ENCODE assay signal across 8 cellular contexts in the genomic region with DNA sequence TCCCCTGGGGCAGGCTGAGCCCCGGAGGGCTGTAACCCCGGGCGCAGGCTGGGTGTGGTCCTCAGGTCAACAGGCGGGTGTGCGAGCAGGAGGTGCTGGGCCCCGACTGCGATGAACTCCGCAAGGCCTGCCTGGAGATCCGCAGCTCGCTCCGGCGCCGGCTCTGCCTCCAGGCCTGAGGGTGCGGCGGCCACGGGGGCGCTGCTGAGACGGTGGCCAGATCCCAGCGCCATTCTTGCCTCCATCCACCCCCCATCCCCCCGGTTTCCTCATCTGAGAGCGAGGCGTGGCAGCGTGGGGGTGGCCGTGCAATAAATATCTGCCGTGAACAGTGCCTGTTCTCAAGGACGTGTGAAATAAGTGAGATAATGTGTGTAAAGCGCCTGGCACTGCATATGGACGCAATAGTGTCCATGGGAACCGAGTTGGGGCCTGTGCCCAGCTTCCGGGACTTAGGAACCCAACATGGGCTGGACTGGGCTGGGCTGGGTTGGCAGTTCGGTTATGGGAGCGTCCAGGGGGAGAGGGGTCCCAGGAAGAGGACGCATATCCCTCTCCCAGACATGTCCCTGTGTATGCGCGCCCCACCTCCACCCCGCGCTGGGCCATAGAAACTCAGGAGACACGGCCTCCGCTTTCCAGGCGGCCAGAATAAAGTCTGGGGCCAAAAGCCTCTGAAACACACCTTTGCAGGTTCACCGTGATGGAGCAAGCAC. TPM values are rescaled to one million over a fixed set of nuclear protein-coding genes. Genes with fewer than 3 reads are reported as not detected.
DNase-seq lines count a peak whose midpoint lies in the region; ATAC-seq and TF ChIP-seq lines count a peak whose summit lies in the region.

No MANE protein-coding gene starts in this region.

- peak overlapping the region; percentile 57 for H3K18ac ChIP-seq in mesendoderm (ENCODE audit: low read length)

- no peaks in the 10 kb centered on the region for H3K79me1 ChIP-seq in mesendoderm (ENCODE audit: low read length)

- no peaks in the 10 kb centered on the region for H3K9me3 Mint-ChIP-seq in Caco-2 (ENCODE audit: unreplicated experiment)
- H3K9me3 Mint-ChIP-seq in activated CD4-positive, alpha-beta memory T cell treated with anti-CD3 and anti-CD28 coated beads for 36 hours: peaks cover 2% of the 10 kb centered on the region

- H2AK5ac ChIP-seq in mesendoderm (ENCODE audit: low read length): no peak overlapping the region

- DNase-seq in Caco-2: peak; percentile 76 to 82
- DNase-seq in NCI-H146 (lab: John Stamatoyannopoulos, UW): peak; percentile 73
- DNase-seq in activated CD4-positive, alpha-beta memory T cell treated with anti-CD3 and anti-CD28 coated beads for 36 hours: peak; percentile 75
- DNase-seq in epithelial cell of esophagus (ENCODE audit: low read depth): peak; percentile 70
- peak; percentile 81 for DNase-seq in mesendoderm

- H3K27me3 Mint-ChIP-seq in Caco-2 (ENCODE audit: insufficient read depth, unreplicated experiment): peaks cover 5% of the 10 kb centered on the region
- H3K27me3 Mint-ChIP-seq in activated CD4-positive, alpha-beta memory T cell treated with anti-CD3 and anti-CD28 coated beads for 36 hours: peaks cover 12% of the 10 kb centered on the region

- H3K4me2 ChIP-seq in mesendoderm (ENCODE audit: low read length): peak overlapping the region; percentile 71

- H3K27ac ChIP-seq in mesendoderm (ENCODE audit: low read depth, low read length) (peak overlapping the region; percentile 62), stomach smooth muscle (ENCODE audit: low read length) (peak overlapping the region; percentile 74)

- H3K9ac ChIP-seq in mesendoderm (ENCODE audit: low read length) (peak overlapping the region; percentile 97), stomach smooth muscle (ENCODE audit: low read length in 2 of 2) (peak overlapping the region; percentile 68 to 76)

- H3K9me3 ChIP-seq in Caco-2 (no peaks in the 10 kb centered on the region), stomach smooth muscle (ENCODE audit: control insufficient read depth in 2 of 2, low read length in 2 of 2) (peaks cover 2 to 3% of the 10 kb centered on the region in 2 donors)

- H3K36me3 ChIP-seq in Caco-2 (ENCODE audit: control insufficient read depth, insufficient read depth, low read length): no peaks in the 10 kb centered on the region
- H3K36me3 ChIP-seq in mesendoderm (ENCODE audit: control insufficient read depth, insufficient read depth, low read length): no peaks in the 10 kb centered on the region
- no peaks in the 10 kb centered on the region for H3K36me3 ChIP-seq in stomach smooth muscle (ENCODE audit: control insufficient read depth in 2 of 2, insufficient read depth in 2 of 2, low read length in 2 of 2)

- peaks cover 8% of the 10 kb centered on the region for H3K4me1 Mint-ChIP-seq in Caco-2 (ENCODE audit: low read depth, unreplicated experiment)
- H3K4me1 Mint-ChIP-seq in activated CD4-positive, alpha-beta memory T cell treated with anti-CD3 and anti-CD28 coated beads for 36 hours (ENCODE audit: low read depth): peaks cover 27% of the 10 kb centered on the region

- no peak overlapping the region for H4K5ac ChIP-seq in mesendoderm (ENCODE audit: low read length)

- H3K79me2 ChIP-seq in mesendoderm (ENCODE audit: control insufficient read depth, insufficient read depth, low read length): no peaks in the 10 kb centered on the region

- WGBS in mesendoderm (ENCODE audit: extremely low coverage, insufficient coverage, low lambda C conversion rate): no CpG with 5 or more reads among the region's 41 CpGs

- H2BK120ac ChIP-seq in mesendoderm (ENCODE audit: low read depth, low read length): no peak overlapping the region

- peaks cover 30% of the 10 kb centered on the region for H3K36me3 Mint-ChIP-seq in Caco-2 (ENCODE audit: insufficient read depth, unreplicated experiment)
- peaks cover 4% of the 10 kb centered on the region for H3K36me3 Mint-ChIP-seq in activated CD4-positive, alpha-beta memory T cell treated with anti-CD3 and anti-CD28 coated beads for 36 hours

- no peak overlapping the region for H2BK15ac ChIP-seq in mesendoderm (replicated peaks; ENCODE audit: low read depth)

- H3K4ac ChIP-seq in mesendoderm (ENCODE audit: low read depth, low read length): peak overlapping the region; percentile 86

- H3K4me3 ChIP-seq in Caco-2 (ENCODE audit: low read depth, low read length): peak overlapping the region; percentile 64
- H3K4me3 ChIP-seq in epithelial cell of esophagus (ENCODE audit: low read length): peak overlapping the region; percentile 83
- peak overlapping the region; percentile 87 for H3K4me3 ChIP-seq in mesendoderm (ENCODE audit: low read length)
- peak overlapping the region; percentile 80 to 86 for H3K4me3 ChIP-seq in stomach smooth muscle (ENCODE audit: low read length in 2 of 2)

- peak overlapping the region; percentile 77 for H2BK5ac ChIP-seq in mesendoderm (ENCODE audit: low read length)

- TF ChIP-seq CTCF in Caco-2 (IDR thresholded peaks at IDR 0.05; ENCODE audit: insufficient read depth in 1 of 2, low read depth in 1 of 2, low read length in 1 of 2, severe bottlenecking in 1 of 2, unreplicated experiment in 1 of 2) (peak; percentile 18 to 64), epithelial cell of esophagus (IDR thresholded peaks at IDR 0.05; ENCODE audit: insufficient read depth, low read depth, low read length, missing control alignments) (peak; percentile 45)

- CTCF ChIA-PET in Caco-2 (lab: Charles Lee): interaction anchor here (0.6 to 2.7 kb wide), 12 partner anchors 9 to 118 kb away, joined by 3 to 22 read pairs (median 7); a partner anchor contains a TSS
- CTCF ChIA-PET in activated CD4-positive, alpha-beta memory T cell treated with anti-CD3 and anti-CD28 coated beads for 36 hours (lab: Charles Lee): interaction anchor here (0.8 to 6.1 kb wide), 21 partner anchors 10 to 351 kb away, joined by 3 to 80 read pairs (median 7); a partner anchor contains a TSS

- no peak overlapping the region for H4K8ac ChIP-seq in mesendoderm (ENCODE audit: low read depth, low read length)

- peak overlapping the region; percentile 93 for H3K27ac Mint-ChIP-seq in Caco-2 (ENCODE audit: unreplicated experiment)
- peak overlapping the region; percentile 80 for H3K27ac Mint-ChIP-seq in activated CD4-positive, alpha-beta memory T cell treated with anti-CD3 and anti-CD28 coated beads for 36 hours

- peak overlapping the region; percentile 98 for H3K56ac ChIP-seq in mesendoderm (ENCODE audit: low read length)

- H3K4me1 ChIP-seq in Caco-2: no peaks in the 10 kb centered on the region; the same call in 1 of the 2 replicates
- no peaks in the 10 kb centered on the region for H3K4me1 ChIP-seq in mesendoderm (ENCODE audit: control insufficient read depth, low read depth, low read length)
- H3K4me1 ChIP-seq in stomach smooth muscle (ENCODE audit: control insufficient read depth, insufficient read depth, low read length): peaks cover 21% of the 10 kb centered on the region

- intact Hi-C loops in Caco-2 (cut with micrococcal nuclease; ENCODE audit: unreplicated experiment): loop anchor here (1.0 to 5.0 kb wide), 4 partner anchors 9 to 308 kb away; a partner anchor contains a TSS
- intact Hi-C loops in activated CD4-positive, alpha-beta memory T cell treated with anti-CD3 and anti-CD28 coated beads for 36 hours (cut with micrococcal nuclease): loop anchor here (1.0 to 5.0 kb wide), 5 partner anchors 9 to 353 kb away; a partner anchor contains a TSS

- TSS peak; percentile 32 for BruUV-seq in Caco-2 (replicated peaks; lab: Mats Ljungman, UMichigan)

- H3K27me3 ChIP-seq in Caco-2 (replicated peaks; ENCODE audit: control insufficient read depth, insufficient read depth, low read length) (no peaks in the 10 kb centered on the region), mesendoderm (ENCODE audit: insufficient read depth, low read length, poor library complexity) (no peaks in the 10 kb centered on the region), stomach smooth muscle (ENCODE audit: control insufficient read depth in 1 of 2, insufficient read depth in 2 of 2, low read length in 2 of 2) (no peaks in the 10 kb centered on the region)

- POLR2A ChIA-PET in Caco-2 (lab: Charles Lee): interaction anchor here (0.6 to 1.8 kb wide), 4 partner anchors 15 to 682 kb away, joined by 3 to 17 read pairs (median 8); a partner anchor contains a TSS
- POLR2A ChIA-PET in activated CD4-positive, alpha-beta memory T cell treated with anti-CD3 and anti-CD28 coated beads for 36 hours (lab: Charles Lee): interaction anchor here (0.6 to 2.0 kb wide), 11 partner anchors 9 to 252 kb away, joined by 3 to 16 read pairs (median 4); a partner anchor contains a TSS

- peak; percentile 3 for ATAC-seq in GM21526 (IDR thresholded peaks at IDR 0.05; ENCODE audit: low FRiP score, unreplicated experiment)
- no peak for ATAC-seq in HG03469 (IDR thresholded peaks at IDR 0.05; ENCODE audit: unreplicated experiment)

- no peak overlapping the region for H3K23ac ChIP-seq in mesendoderm (ENCODE audit: low read length)

- peak overlapping the region; percentile 95 for H3K4me3 Mint-ChIP-seq in Caco-2 (ENCODE audit: unreplicated experiment)
- H3K4me3 Mint-ChIP-seq in activated CD4-positive, alpha-beta memory T cell treated with anti-CD3 and anti-CD28 coated beads for 36 hours: peak overlapping the region; percentile 84

RNA-seq across cellular contexts. Expression of a gene that starts 15.0 kb away (rescaled TPM):
- total RNA-seq in Caco-2 (2022): 5.3 and 5.5 TPM in 2 replicates
- total RNA-seq in activated CD4-positive, alpha-beta memory T cell treated with anti-CD3 and anti-CD28 coated beads for 36 hours: 1 to 10 TPM; 9.0 TPM
- 4.3 TPM for polyA plus RNA-seq in mesendoderm (2013, experiment 1 of 2)
- polyA plus RNA-seq in mesendoderm (2013, experiment 2 of 2): 4.6 TPM

RNA-seq across cellular contexts. Expression of a gene that starts 37.4 kb away (rescaled TPM):
- total RNA-seq in Caco-2 (2022): 10.3 and 13.5 TPM in 2 replicates
- under 1 TPM in 1 of 2 experiments, not detected in 1; 0.21 TPM for total RNA-seq in activated CD4-positive, alpha-beta memory T cell treated with anti-CD3 and anti-CD28 coated beads for 36 hours
- 9.9 TPM for polyA plus RNA-seq in mesendoderm (2013, experiment 1 of 2)
- polyA plus RNA-seq in mesendoderm (2013, experiment 2 of 2): 9.8 TPM

RNA-seq across cellular contexts. Expression of a gene that starts 38.2 kb away (rescaled TPM):
- not detected in 2 replicates for total RNA-seq in Caco-2 (2022)
- not detected for total RNA-seq in activated CD4-positive, alpha-beta memory T cell treated with anti-CD3 and anti-CD28 coated beads for 36 hours
- 0.25 TPM for polyA plus RNA-seq in mesendoderm (2013, experiment 1 of 2)
- 0.11 TPM for polyA plus RNA-seq in mesendoderm (2013, experiment 2 of 2)

RNA-seq across cellular contexts. Expression of a gene that starts 50.7 kb away (rescaled TPM):
- total RNA-seq in Caco-2 (2022): not detected in 2 replicates
- under 1 TPM in 1 of 2 experiments, not detected in 1; 0.19 TPM for total RNA-seq in activated CD4-positive, alpha-beta memory T cell treated with anti-CD3 and anti-CD28 coated beads for 36 hours
- 102 TPM for polyA plus RNA-seq in mesendoderm (2013, experiment 1 of 2)
- 104 TPM for polyA plus RNA-seq in mesendoderm (2013, experiment 2 of 2)
